ENCODE assay signal across 8 cellular contexts in genomic region chr15:30990451-30991300, GRCh38. TPM values are rescaled to one million over a fixed set of nuclear protein-coding genes. Genes with fewer than 3 reads are reported as not detected.
DNase-seq lines count a peak whose midpoint lies in the region; ATAC-seq, FAIRE-seq and TF ChIP-seq lines count a peak whose summit lies in the region.

No MANE protein-coding gene starts in this region.

- H3K4me1 ChIP-seq in astrocyte (ENCODE audit: insufficient read depth, low read length), result peaks cover 9% of the 10 kb centered on the region

- peak overlapping the region; percentile 92 for H3K4me2 ChIP-seq in astrocyte (ENCODE audit: low read length)

- peak overlapping the region; percentile 94 for H2AFZ ChIP-seq in astrocyte (ENCODE audit: low read depth, low read length)

- H3K79me2 ChIP-seq in astrocyte (ENCODE audit: insufficient read depth, low read length), result peaks cover 35% of the 10 kb centered on the region

- H3K9me3 Mint-ChIP-seq in activated T-cell treated with anti-CD3 and anti-CD28 coated beads, Interleukin-2, amount 50 U/mL, for 24 hours, result no peaks in the 10 kb centered on the region
- no peaks in the 10 kb centered on the region for H3K9me3 Mint-ChIP-seq in astrocyte (ENCODE audit: unreplicated experiment)
- no peaks in the 10 kb centered on the region for H3K9me3 Mint-ChIP-seq in immature natural killer cell
- no peaks in the 10 kb centered on the region for H3K9me3 Mint-ChIP-seq in stimulated activated naive B cell treated with anti-CD40 and anti-IgM and Interleukin-4, amounts not matched to agents 10 μg/mL and 1 μg/mL and 100 μg/mL, for 72 hours

- peak overlapping the region; percentile 90 for H3K4me3 Mint-ChIP-seq in activated T-cell treated with anti-CD3 and anti-CD28 coated beads, Interleukin-2, amount 50 U/mL, for 24 hours
- H3K4me3 Mint-ChIP-seq in astrocyte (ENCODE audit: unreplicated experiment) (peak overlapping the region; percentile 95), immature natural killer cell (peak overlapping the region; percentile 94 to 97 (median 96))
- H3K4me3 Mint-ChIP-seq in stimulated activated naive B cell treated with anti-CD40 and anti-IgM and Interleukin-4, amounts not matched to agents 10 μg/mL and 1 μg/mL and 100 μg/mL, for 72 hours, result peak overlapping the region; percentile 97 to 100

- TF ChIP-seq CTCF in astrocyte (IDR thresholded peaks at IDR 0.05; ENCODE audit: insufficient read depth, low read depth, low read length), result no peak

- H3K4me3 ChIP-seq in astrocyte (ENCODE audit: insufficient read depth, low read depth, low read length), result peak overlapping the region; percentile 88

- peaks cover 15% of the 10 kb centered on the region for H4K20me1 ChIP-seq in astrocyte (ENCODE audit: insufficient read depth, low read length)

- H3K27ac ChIP-seq in astrocyte (ENCODE audit: low read depth, low read length), result peak overlapping the region; percentile 89

- no peaks in the 10 kb centered on the region for H3K9me3 ChIP-seq in astrocyte (ENCODE audit: insufficient read depth, low read depth, low read length)

- ATAC-seq in stimulated activated naive B cell treated with anti-CD40 and anti-IgM and Interleukin-4, amounts not matched to agents 10 μg/mL and 1 μg/mL and 100 μg/mL, for 72 hours (replicated peaks), result peak; percentile 23 to 34
- no peak for ATAC-seq in GM18858 (IDR thresholded peaks at IDR 0.05; ENCODE audit: unreplicated experiment)

- peak; percentile 56 for FAIRE-seq in astrocyte (lab: Jason Lieb, UNC)

- H3K27ac Mint-ChIP-seq in activated T-cell treated with anti-CD3 and anti-CD28 coated beads, Interleukin-2, amount 50 U/mL, for 24 hours, result peak overlapping the region; percentile 89
- H3K27ac Mint-ChIP-seq in astrocyte (ENCODE audit: unreplicated experiment), result peak overlapping the region; percentile 88
- peak overlapping the region; percentile 89 to 95 (median 92) for H3K27ac Mint-ChIP-seq in immature natural killer cell
- peak overlapping the region; percentile 98 for H3K27ac Mint-ChIP-seq in stimulated activated naive B cell treated with anti-CD40 and anti-IgM and Interleukin-4, amounts not matched to agents 10 μg/mL and 1 μg/mL and 100 μg/mL, for 72 hours

- H3K9ac ChIP-seq in astrocyte (ENCODE audit: low read length), result peak overlapping the region; percentile 95

- H3K27me3 Mint-ChIP-seq in activated T-cell treated with anti-CD3 and anti-CD28 coated beads, Interleukin-2, amount 50 U/mL, for 24 hours, result no peaks in the 10 kb centered on the region
- H3K27me3 Mint-ChIP-seq in astrocyte (ENCODE audit: low read depth, unreplicated experiment) (no peaks in the 10 kb centered on the region), immature natural killer cell (ENCODE audit: low read depth in 3 of 3) (peaks cover 11 to 23% (median 21%) of the 10 kb centered on the region in 3 donors)
- H3K27me3 Mint-ChIP-seq in stimulated activated naive B cell treated with anti-CD40 and anti-IgM and Interleukin-4, amounts not matched to agents 10 μg/mL and 1 μg/mL and 100 μg/mL, for 72 hours, result no peaks in the 10 kb centered on the region

- H3K27me3 ChIP-seq in astrocyte (ENCODE audit: insufficient read depth, low read length), result no peaks in the 10 kb centered on the region

- peaks cover 3% of the 10 kb centered on the region for H3K36me3 ChIP-seq in astrocyte (ENCODE audit: insufficient read depth, low read length)

- peaks cover 34% of the 10 kb centered on the region for H3K4me1 Mint-ChIP-seq in activated T-cell treated with anti-CD3 and anti-CD28 coated beads, Interleukin-2, amount 50 U/mL, for 24 hours (ENCODE audit: low read depth)
- peaks cover 7% of the 10 kb centered on the region for H3K4me1 Mint-ChIP-seq in astrocyte (ENCODE audit: low read depth, unreplicated experiment)
- peaks cover 36 to 47% of the 10 kb centered on the region in 2 donors for H3K4me1 Mint-ChIP-seq in immature natural killer cell
- peaks cover 23 to 37% of the 10 kb centered on the region in 2 donors for H3K4me1 Mint-ChIP-seq in stimulated activated naive B cell treated with anti-CD40 and anti-IgM and Interleukin-4, amounts not matched to agents 10 μg/mL and 1 μg/mL and 100 μg/mL, for 72 hours

- H3K36me3 Mint-ChIP-seq in activated T-cell treated with anti-CD3 and anti-CD28 coated beads, Interleukin-2, amount 50 U/mL, for 24 hours (ENCODE audit: low read depth), result peaks cover 18% of the 10 kb centered on the region
- H3K36me3 Mint-ChIP-seq in astrocyte (ENCODE audit: low read depth, unreplicated experiment) (peaks cover 1% of the 10 kb centered on the region), immature natural killer cell (no peaks in the 10 kb centered on the region)
- H3K36me3 Mint-ChIP-seq in stimulated activated naive B cell treated with anti-CD40 and anti-IgM and Interleukin-4, amounts not matched to agents 10 μg/mL and 1 μg/mL and 100 μg/mL, for 72 hours, result peaks cover 12 to 18% of the 10 kb centered on the region in 2 donors

- DNase-seq in activated T-cell treated with anti-CD3 and anti-CD28 coated beads, Interleukin-2, amount 50 U/mL, for 24 hours, result no peak
- no peak for DNase-seq in activated T-cell treated with anti-CD3 and anti-CD28 coated beads, Interleukin-2, amount 50 U/mL, for 1 hour
- peak; percentile 15 for DNase-seq in LoVo (ENCODE audit: low spot score)
- peak; percentile 31 for DNase-seq in astrocyte (ENCODE audit: low read depth)
- DNase-seq in immature natural killer cell, result no peak
- no peak for DNase-seq in stimulated activated naive B cell treated with anti-CD40 and anti-IgM and Interleukin-4, amounts not matched to agents 10 μg/mL and 1 μg/mL and 100 μg/mL, for 72 hours
- DNase-seq in DMS114 treated with DMSO at 0.1 percent for 48 hours (lab: John Stamatoyannopoulos, UW; ENCODE audit: unreplicated experiment), result no peak

RNA-seq across cellular contexts. Expression of gene MTMR10, which starts 0.8 kb away (rescaled TPM):
- total RNA-seq in astrocyte, result 11.9 and 14.8 TPM in 2 replicates
- polyA plus RNA-seq in immature natural killer cell, result 10 to 100 TPM in 1 of 3 donors, 1 to 10 TPM in 2; 3.3 to 10.7 (median 4.0) TPM

Comparison
In these comparisons a context has a peak if more than half of its experiments do, and no peak if none do; other contexts are left out.
1. DNase-seq: peak in LoVo (single experiment) and astrocyte (single experiment); none in activated T-cell treated with anti-CD3 and anti-CD28 coated beads, Interleukin-2, amount 50 U/mL, for 24 hours (single experiment), activated T-cell treated with anti-CD3 and anti-CD28 coated beads, Interleukin-2, amount 50 U/mL, for 1 hour (single experiment), immature natural killer cell (0 of 3), stimulated activated naive B cell treated with anti-CD40 and anti-IgM and Interleukin-4, amounts not matched to agents 10 μg/mL and 1 μg/mL and 100 μg/mL, for 72 hours (single experiment) and DMS114 treated with DMSO at 0.1 percent for 48 hours (single experiment).
2. Peak in every context shown above with its lines, with median percentiles within 50 percentile points of each other: H3K27ac Mint-ChIP-seq and H3K4me3 Mint-ChIP-seq.